ENCODE assay signal across 19 cellular contexts in genomic region chr5:103464801-103465484, GRCh38.
DNase-seq lines count a peak whose midpoint lies in the region; ATAC-seq and TF ChIP-seq lines count a peak whose summit lies in the region.
"Had no signal": no experiment of that assay in that cellular context is flagged by ENCODE, and none has a peak within 500 bp of the region (broad histone marks: within the 10 kb centered on the region; RNA-seq: fewer than 3 reads in every experiment).

No MANE protein-coding gene starts in this region.

- H3K27me3 Mint-ChIP-seq in activated T-helper 1 cell treated with anti-CD3 and anti-CD28 coated beads, Interleukin-12 subunit alpha, Interleukin-12 subunit beta, Interleukin-2, Interleukin-4 antibody, amounts not matched to agents 30 ng/mL and 10 ng/mL and 1 ng/mL, durations not matched to agents 14 hours and 24 hours and 36 hours (ENCODE audit: insufficient read depth) = no peaks in the 10 kb centered on the region

- H4K91ac ChIP-seq in IMR-90 (ENCODE audit: insufficient read depth, low read depth, low read length) = no peak overlapping the region

- CTCF ChIA-PET in A673 (lab: Charles Lee) (no interaction called here), IMR-90 (lab: Yijun Ruan, JAX) (interaction anchor here (0.5 to 1.0 kb wide), 3 partner anchors 192 to 240 kb away, joined by 4 to 5 read pairs (median 4); partner anchors contain the start of gene MACIR), GM10248 (lab: Yijun Ruan, JAX) (interaction anchor here (2.3 to 3.6 kb wide), 2 partner anchors 11 to 232 kb away, joined by 9 to 24 read pairs; no protein-coding TSS in a partner anchor)

- 0 out of 2 replicates have a peak, but pooled peaks have one; percentile 10 for TF ChIP-seq CTCF in A673 (conservative IDR thresholded peaks at IDR 0.05; ENCODE audit: low read depth, low read length)
- peak; percentile 17; the same call in 1 of the 2 replicates for TF ChIP-seq CTCF in IMR-90 (conservative IDR thresholded peaks at IDR 0.05; ENCODE audit: low read depth, low read length)
- TF ChIP-seq CTCF in brain microvascular endothelial cell (IDR thresholded peaks at IDR 0.05; ENCODE audit: low read depth, low read length, missing control alignments) = peak; percentile 44
- peak; percentile 22 for TF ChIP-seq CTCF in osteoblast (IDR thresholded peaks at IDR 0.05; ENCODE audit: extremely low read depth, low read depth, low read length)
- no peak for TF ChIP-seq CTCF in GM10248 (IDR thresholded peaks at IDR 0.05; ENCODE audit: control extremely low read depth, extremely low read depth, low read depth, missing control alignments)

- H3K27ac ChIP-seq in A673 (ENCODE audit: low read depth, low read length, poor library complexity, severe bottlenecking) (no peak overlapping the region), IMR-90 (ENCODE audit: insufficient read depth, low read length) (no peak overlapping the region), brain microvascular endothelial cell (no peak overlapping the region), osteoblast (ENCODE audit: low read depth, low read length) (no peak overlapping the region)
- H3K27ac ChIP-seq: colonic mucosa, right atrium auricular region, vagina had no signal

- H3K4me3 Mint-ChIP-seq in activated T-helper 1 cell treated with anti-CD3 and anti-CD28 coated beads, Interleukin-12 subunit alpha, Interleukin-12 subunit beta, Interleukin-2, Interleukin-4 antibody, amounts not matched to agents 30 ng/mL and 10 ng/mL and 1 ng/mL, durations not matched to agents 14 hours and 24 hours and 36 hours = no peak overlapping the region
- H3K4me3 Mint-ChIP-seq: activated CD4-positive, alpha-beta memory T cell treated with anti-CD3 and anti-CD28 coated beads for 36 hours; activated T-cell treated with anti-CD3 and anti-CD28 coated beads, Interleukin-2, amount 50 U/mL, for 4 hours; H9; memory B cell; nephron had no signal

- peak overlapping the region; percentile 38 for H2AFZ ChIP-seq in IMR-90 (replicated peaks; ENCODE audit: low read length, poor library complexity)
- H2AFZ ChIP-seq in osteoblast (ENCODE audit: low read length) = peak overlapping the region; percentile 34

- H3K4me3 ChIP-seq in A673 (ENCODE audit: low read depth, low read length, poor library complexity, severe bottlenecking) (no peak overlapping the region), IMR-90 (ENCODE audit: insufficient read depth, low read depth, low read length) (no peak overlapping the region), brain microvascular endothelial cell (ENCODE audit: low read depth, low read length) (no peak overlapping the region), osteoblast (ENCODE audit: insufficient read depth, low read length) (no peak overlapping the region)
- H3K4me3 ChIP-seq: colonic mucosa, right atrium auricular region, vagina had no signal

- H3K79me2 ChIP-seq in osteoblast (ENCODE audit: insufficient read depth, low read length) = no peaks in the 10 kb centered on the region

- no peak overlapping the region; the same call in 1 of the 2 replicates for H3K14ac ChIP-seq in IMR-90 (replicated peaks; ENCODE audit: low read depth, low read length)

- dilution Hi-C loops in IMR-90 (cut with HindIII; ENCODE audit: low sequenced_read_pairs, unreplicated experiment) = no loop called here

- H3K18ac ChIP-seq in IMR-90 (ENCODE audit: low read depth, low read length) = no peak overlapping the region

- in situ Hi-C loops in IMR-90 (cut with MboI; ENCODE audit: low sequenced_read_pairs) = no loop called here
- in situ Hi-C loops in brain microvascular endothelial cell (cut with HindIII; ENCODE audit: low pct_ligation_motif_present, low sequenced_read_pairs) = no loop called here

- peaks cover 8% of the 10 kb centered on the region; the same call in 1 of the 2 replicates for H3K9me1 ChIP-seq in IMR-90 (ENCODE audit: insufficient read depth, low read length)

- H4K20me1 ChIP-seq in IMR-90 (ENCODE audit: insufficient read depth, low read length) (no peaks in the 10 kb centered on the region), osteoblast (ENCODE audit: insufficient read depth, low read length) (no peaks in the 10 kb centered on the region)

- POLR2A ChIA-PET in A673 (lab: Charles Lee; ENCODE audit: low non-redundant PET) (no interaction called here), IMR-90 (lab: Charles Lee; ENCODE audit: unreplicated experiment) (no interaction called here), GM10248 (lab: Yijun Ruan, JAX) (no interaction called here)

- peaks cover 11% of the 10 kb centered on the region for H3K4me1 ChIP-seq in A673 (ENCODE audit: insufficient read depth, low read length, poor library complexity, severe bottlenecking)
- peaks cover 3% of the 10 kb centered on the region; the same call in 1 of the 2 replicates for H3K4me1 ChIP-seq in IMR-90 (ENCODE audit: control insufficient read depth, insufficient read depth, low read length)
- H3K4me1 ChIP-seq in osteoblast (ENCODE audit: insufficient read depth, low read length) = peaks cover 46% of the 10 kb centered on the region
- H3K4me1 ChIP-seq: colonic mucosa, right atrium auricular region, vagina had no signal

- H3K27me3 ChIP-seq in A673 (replicated peaks; ENCODE audit: insufficient read depth, low read depth, low read length, poor library complexity) (no peaks in the 10 kb centered on the region), IMR-90 (ENCODE audit: control insufficient read depth, insufficient read depth, low read length) (no peaks in the 10 kb centered on the region), brain microvascular endothelial cell (replicated peaks) (no peaks in the 10 kb centered on the region), osteoblast (ENCODE audit: insufficient read depth, low read length) (no peaks in the 10 kb centered on the region)
- H3K27me3 ChIP-seq: colonic mucosa, right atrium auricular region, vagina had no signal

- no peak overlapping the region for H2BK15ac ChIP-seq in IMR-90 (ENCODE audit: low read depth, low read length)

- peak; percentile 9 for DNase-seq in A673 (ENCODE audit: low spot score)
- no peak for DNase-seq in IMR-90
- DNase-seq in brain microvascular endothelial cell = no peak
- no peak for DNase-seq in osteoblast (ENCODE audit: insufficient read length, low spot score, missing footprints)
- DNase-seq in cerebellar cortex (ENCODE audit: low spot score) = no peak
- no peak for DNase-seq in GM10248 (ENCODE audit: extremely low spot score)
- no peak for DNase-seq in kidney glomerular epithelial cell (lab: John Stamatoyannopoulos, UW)
- DNase-seq in activated T-helper 1 cell treated with anti-CD3 and anti-CD28 coated beads, Interleukin-12 subunit alpha, Interleukin-12 subunit beta, Interleukin-2, Interleukin-4 antibody, amounts not matched to agents 30 ng/mL and 10 ng/mL and 1 ng/mL, durations not matched to agents 14 hours and 24 hours and 36 hours (ENCODE audit: low spot score) = no peak
- DNase-seq: activated CD4-positive, alpha-beta memory T cell treated with anti-CD3 and anti-CD28 coated beads for 36 hours; activated T-cell treated with anti-CD3 and anti-CD28 coated beads, Interleukin-2, amount 50 U/mL, for 4 hours; colonic mucosa; GF-D8; H9; NCI-H146; NCI-H524 treated with DMSO at 0.1 percent for 48 hours had no signal

- H2BK5ac ChIP-seq in IMR-90 (ENCODE audit: low read depth, low read length, poor library complexity, severe bottlenecking) = no peak overlapping the region

- H2AK5ac ChIP-seq in IMR-90 (ENCODE audit: low read depth, low read length) = no peak overlapping the region

- no peak overlapping the region for H4K5ac ChIP-seq in IMR-90 (ENCODE audit: low read depth, low read length)

- H3K4me2 ChIP-seq in IMR-90 (ENCODE audit: low read depth, low read length) (no peak overlapping the region), osteoblast (ENCODE audit: insufficient read depth, low read length) (no peak overlapping the region)

- peak overlapping the region; percentile 14; the same call in 1 of the 2 replicates for H2BK120ac ChIP-seq in IMR-90 (ENCODE audit: low read depth, low read length)

- BruUV-seq in A673 (replicated peaks; lab: Mats Ljungman, UMichigan) = no TSS peak
- no TSS peak for BruUV-seq in IMR-90 (replicated peaks; lab: Mats Ljungman, UMichigan)

- no peak for TF ChIP-seq RAD21 in IMR-90 (IDR thresholded peaks at IDR 0.05; ENCODE audit: low read length)

- no peak overlapping the region for H3K9ac ChIP-seq in IMR-90 (ENCODE audit: low read depth, low read length)

- H2BK20ac ChIP-seq in IMR-90 (ENCODE audit: low read depth, low read length) = peak overlapping the region; percentile 8; the same call in 1 of the 2 replicates

- no peaks in the 10 kb centered on the region for H3K9me3 ChIP-seq in A673 (ENCODE audit: low read depth, low read length, poor library complexity, severe bottlenecking)
- no peaks in the 10 kb centered on the region for H3K9me3 ChIP-seq in IMR-90 (ENCODE audit: control insufficient read depth, insufficient read depth, low read length)
- H3K9me3 ChIP-seq in osteoblast (ENCODE audit: low read depth, low read length) = no peaks in the 10 kb centered on the region
- H3K9me3 ChIP-seq: colonic mucosa, right atrium auricular region, vagina had no signal

- no peaks in the 10 kb centered on the region for H3K36me3 Mint-ChIP-seq in activated T-helper 1 cell treated with anti-CD3 and anti-CD28 coated beads, Interleukin-12 subunit alpha, Interleukin-12 subunit beta, Interleukin-2, Interleukin-4 antibody, amounts not matched to agents 30 ng/mL and 10 ng/mL and 1 ng/mL, durations not matched to agents 14 hours and 24 hours and 36 hours (ENCODE audit: low read depth)
- H3K36me3 Mint-ChIP-seq: activated CD4-positive, alpha-beta memory T cell treated with anti-CD3 and anti-CD28 coated beads for 36 hours; memory B cell had no signal

- H3K4me1 Mint-ChIP-seq in activated T-helper 1 cell treated with anti-CD3 and anti-CD28 coated beads, Interleukin-12 subunit alpha, Interleukin-12 subunit beta, Interleukin-2, Interleukin-4 antibody, amounts not matched to agents 30 ng/mL and 10 ng/mL and 1 ng/mL, durations not matched to agents 14 hours and 24 hours and 36 hours (ENCODE audit: low read depth) = no peaks in the 10 kb centered on the region
- H3K4me1 Mint-ChIP-seq: H9, memory B cell, nephron had no signal

- H4K8ac ChIP-seq in IMR-90 (ENCODE audit: low read depth in 2 of 2, low read length in 2 of 2) = no peak overlapping the region

- TF ChIP-seq POLR2A in IMR-90 (IDR thresholded peaks at IDR 0.05; ENCODE audit: low read depth, low read length) = no peak

- no peak overlapping the region for H2AK9ac ChIP-seq in IMR-90 (replicated peaks; ENCODE audit: low read depth, low read length, poor library complexity)

- H3K27ac Mint-ChIP-seq in activated T-helper 1 cell treated with anti-CD3 and anti-CD28 coated beads, Interleukin-12 subunit alpha, Interleukin-12 subunit beta, Interleukin-2, Interleukin-4 antibody, amounts not matched to agents 30 ng/mL and 10 ng/mL and 1 ng/mL, durations not matched to agents 14 hours and 24 hours and 36 hours = no peak overlapping the region
- H3K27ac Mint-ChIP-seq: activated CD4-positive, alpha-beta memory T cell treated with anti-CD3 and anti-CD28 coated beads for 36 hours; memory B cell; nephron had no signal

- WGBS in IMR-90 (ENCODE audit: extremely low coverage in 2 of 2, insufficient read length in 1 of 2), 2 experiments = 91% methylated on average over 3 of the region's 5 CpGs; no CpG with 5 or more reads in 1 of the 2 experiments

- no peak for ATAC-seq in IMR-90 (ENCODE audit: low read depth)
- ATAC-seq: activated T-cell treated with anti-CD3 and anti-CD28 coated beads, Interleukin-2, amount 50 U/mL, for 4 hours had no signal

- intact Hi-C loops in A673 (cut with micrococcal nuclease; ENCODE audit: unreplicated experiment) = no loop called here
- intact Hi-C loops in IMR-90 (cut with micrococcal nuclease) = no loop called here
- intact Hi-C loops in activated T-helper 1 cell treated with anti-CD3 and anti-CD28 coated beads, Interleukin-12 subunit alpha, Interleukin-12 subunit beta, Interleukin-2, Interleukin-4 antibody, amounts not matched to agents 30 ng/mL and 10 ng/mL and 1 ng/mL, durations not matched to agents 14 hours and 24 hours and 36 hours (cut with micrococcal nuclease) = no loop called here

- H3K4ac ChIP-seq in IMR-90 (ENCODE audit: low read depth, low read length) = 0 out of 2 replicates have a peak overlapping the region, but pooled peaks have one; percentile 22

- H3K9me3 Mint-ChIP-seq in activated T-helper 1 cell treated with anti-CD3 and anti-CD28 coated beads, Interleukin-12 subunit alpha, Interleukin-12 subunit beta, Interleukin-2, Interleukin-4 antibody, amounts not matched to agents 30 ng/mL and 10 ng/mL and 1 ng/mL, durations not matched to agents 14 hours and 24 hours and 36 hours = no peaks in the 10 kb centered on the region
- H3K9me3 Mint-ChIP-seq: activated CD4-positive, alpha-beta memory T cell treated with anti-CD3 and anti-CD28 coated beads for 36 hours; activated T-cell treated with anti-CD3 and anti-CD28 coated beads, Interleukin-2, amount 50 U/mL, for 4 hours; H9; memory B cell; nephron had no signal

- H3K56ac ChIP-seq in IMR-90 (ENCODE audit: extremely low read depth, insufficient read depth, low read length) = no peak overlapping the region

- H3K79me1 ChIP-seq in IMR-90 (ENCODE audit: low read depth in 1 of 2, low read length in 2 of 2) = 0 out of 4 replicates have a peak, but pooled peaks cover 0 to 3% of the 10 kb centered on the region in 2 experiments

- H3K36me3 ChIP-seq in A673 (ENCODE audit: insufficient read depth, low read length, poor library complexity, severe bottlenecking) (no peaks in the 10 kb centered on the region), IMR-90 (ENCODE audit: control insufficient read depth, insufficient read depth, low read length) (no peaks in the 10 kb centered on the region), brain microvascular endothelial cell (replicated peaks) (no peaks in the 10 kb centered on the region), osteoblast (ENCODE audit: insufficient read depth, low read length) (no peaks in the 10 kb centered on the region)
- H3K36me3 ChIP-seq: colonic mucosa, right atrium auricular region, vagina had no signal

- H3K23ac ChIP-seq in IMR-90 (ENCODE audit: low read depth, low read length) = no peak overlapping the region
